Comparison of ENCODE assay signal across 8 cellular contexts in genomic region chr4:2962614-2963184, GRCh38. TPM values are rescaled to one million over a fixed set of nuclear protein-coding genes. Genes with fewer than 3 reads are reported as not detected.
A peak's percentile ranks its signal among the peaks of the same experiment; 100 is the strongest.
DNase-seq lines count a peak whose midpoint lies in the region; ATAC-seq and TF ChIP-seq lines count a peak whose summit lies in the region.

No MANE protein-coding gene starts in this region.

- 0% methylated on average over 19 to 38 of the region's 43 CpGs for WGBS in tibial nerve, 2 donors

- ATAC-seq in GM18870 (IDR thresholded peaks at IDR 0.05; ENCODE audit: unreplicated experiment) (peak; percentile 33), HG03103 (IDR thresholded peaks at IDR 0.05; ENCODE audit: low read depth, unreplicated experiment) (peak; percentile 7), lower lobe of right lung (peak; percentile 53 to 57)

- TF ChIP-seq EP300 in tibial nerve (IDR thresholded peaks at IDR 0.05): no peak

- H3K4me1 ChIP-seq in lower lobe of right lung (peaks cover 41% of the 10 kb centered on the region), tibial nerve (peaks cover 0 to 51% (median 22%) of the 10 kb centered on the region in 4 donors)

- peaks cover 9% of the 10 kb centered on the region for H3K36me3 ChIP-seq in lower lobe of right lung
- H3K36me3 ChIP-seq in tibial nerve: peaks cover 0 to 9% (median 0%) of the 10 kb centered on the region in 3 donors

- DNase-seq in RPMI8226 (peak; percentile 46), dedifferentiated amniotic fluid mesenchymal stem cell (ENCODE audit: extremely low spot score) (peak; percentile 36), lower lobe of right lung (peak; percentile 68), tibial nerve (ENCODE audit: low spot score in 2 of 2) (peak in 1 of 2 donors; percentile 20), putamen (ENCODE audit: low spot score) (no peak)

- peak overlapping the region; percentile 72 for H3K4me3 ChIP-seq in lower lobe of right lung
- peak overlapping the region; percentile 84 to 99 (median 89) for H3K4me3 ChIP-seq in tibial nerve

- H3K9me3 ChIP-seq in lower lobe of right lung (no peaks in the 10 kb centered on the region), tibial nerve (no peaks in the 10 kb centered on the region)

- TF ChIP-seq POLR2A in tibial nerve (IDR thresholded peaks at IDR 0.05): no peak

- intact Hi-C loops in lower lobe of right lung (cut with DNase I): no loop called here

- H3K27ac ChIP-seq in C4-2B (peak overlapping the region; percentile 88), lower lobe of right lung (peak overlapping the region; percentile 85), tibial nerve (peak overlapping the region; percentile 65 to 88 (median 86))

- H3K27me3 ChIP-seq in lower lobe of right lung (ENCODE audit: low read depth) (no peaks in the 10 kb centered on the region), tibial nerve (no peaks in the 10 kb centered on the region)

- TF ChIP-seq CTCF in C4-2B (conservative IDR thresholded peaks at IDR 0.05) (no peak), lower lobe of right lung (IDR thresholded peaks at IDR 0.05) (no peak), tibial nerve (IDR thresholded peaks at IDR 0.05) (no peak)

RNA-seq across cellular contexts. Expression of gene NOP14, which starts 0.5 kb away (rescaled TPM):
- total RNA-seq in lower lobe of right lung (20.7 TPM), tibial nerve (10 to 100 TPM; 18.2 to 39.6 (median 26.8) TPM)

RNA-seq across cellular contexts. Expression of gene GRK4, which starts 0.7 kb away (rescaled TPM):
- total RNA-seq in lower lobe of right lung (7.1 TPM), tibial nerve (10 to 100 TPM in 1 of 4 donors, 1 to 10 TPM in 3; 6.1 to 15.1 (median 9.3) TPM)
